ENCODE assay signal across 24 cellular contexts in the genomic region with DNA sequence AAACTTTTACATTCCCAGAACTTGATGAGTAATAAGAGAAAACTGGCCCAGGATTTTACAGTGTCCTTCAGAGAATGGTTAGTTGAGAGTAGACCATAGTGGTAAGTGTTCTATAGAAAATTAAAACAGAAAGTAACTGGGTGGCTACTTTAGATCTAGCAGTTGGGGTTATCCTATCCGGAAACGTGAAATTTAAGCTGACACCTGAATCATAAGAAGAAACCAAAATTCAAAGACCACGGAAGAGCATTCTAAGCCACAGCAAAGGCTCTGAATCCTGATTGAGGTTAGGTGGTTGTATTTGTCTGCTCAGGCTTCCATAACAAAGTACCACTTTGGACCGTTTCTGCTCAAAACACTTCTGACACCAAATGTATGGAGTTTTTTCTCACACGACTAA. TPM values are rescaled to one million over a fixed set of nuclear protein-coding genes. Genes with fewer than 3 reads are reported as not detected.
DNase-seq lines count a peak whose midpoint lies in the region; ATAC-seq, FAIRE-seq and TF ChIP-seq lines count a peak whose summit lies in the region.
"Had no signal": no experiment of that assay in that cellular context is flagged by ENCODE, and none has a peak within 500 bp of the region (broad histone marks: within the 10 kb centered on the region; RNA-seq: fewer than 3 reads in every experiment).

No MANE protein-coding gene starts in this region.

- H3K4me3 ChIP-seq in astrocyte (ENCODE audit: insufficient read depth, low read depth, low read length) (no peak overlapping the region), heart right ventricle (no peak overlapping the region)
- H3K4me3 ChIP-seq: ascending aorta, BLaER1, lung, right lobe of liver, tibial artery had no signal

- H3K4me1 ChIP-seq in astrocyte (ENCODE audit: insufficient read depth, low read length) (no peaks in the 10 kb centered on the region), heart right ventricle (peaks cover 0 to 11% (median 8%) of the 10 kb centered on the region in 9 donors)
- H3K4me1 ChIP-seq: ascending aorta, BLaER1, right lobe of liver, tibial artery had no signal

- no peak for FAIRE-seq in astrocyte (lab: Jason Lieb, UNC)
- FAIRE-seq: GM12891 had no signal

- peaks cover 4 to 19% of the 10 kb centered on the region in 2 donors for H3K36me3 Mint-ChIP-seq in activated T-cell treated with anti-CD3 and anti-CD28 coated beads, Interleukin-2, amount 50 U/mL, for 72 hours (ENCODE audit: insufficient read depth in 2 of 2)
- H3K36me3 Mint-ChIP-seq in T-helper 2 cell treated with Interferon-gamma antibody and Interleukin-4, amounts not matched to agents 5 μg/mL and 100 μg/mL, for 36 hours (ENCODE audit: low read depth): peaks cover 66% of the 10 kb centered on the region
- peaks cover 21% of the 10 kb centered on the region for H3K36me3 Mint-ChIP-seq in astrocyte (ENCODE audit: low read depth, unreplicated experiment)

- no peaks in the 10 kb centered on the region for H4K20me1 ChIP-seq in astrocyte (ENCODE audit: insufficient read depth, low read length)

- ATAC-seq in activated T-cell treated with anti-CD3 and anti-CD28 coated beads, Interleukin-2, amount 50 U/mL, for 72 hours (replicated peaks in 1 of 2): peak; percentile 72 to 79
- ATAC-seq in stimulated activated naive CD8-positive, alpha-beta T cell treated with anti-CD3 and anti-CD28 coated beads, Interleukin-15, Interleukin-2, amounts not matched to agents 100 U/mL and 50 U/mL, for 24 hours: peak; percentile 64
- ATAC-seq in heart right ventricle: no peak
- ATAC-seq in HG03460 (IDR thresholded peaks at IDR 0.05; ENCODE audit: unreplicated experiment): no peak
- ATAC-seq: HCT116 had no signal

- H3K9ac ChIP-seq in astrocyte (ENCODE audit: low read length): no peak overlapping the region
- H3K9ac ChIP-seq: BLaER1 had no signal

- H3K27ac ChIP-seq in astrocyte (ENCODE audit: low read depth, low read length): no peak overlapping the region
- no peak overlapping the region for H3K27ac ChIP-seq in heart right ventricle
- H3K27ac ChIP-seq: ascending aorta, BLaER1, right lobe of liver, tibial artery had no signal

- peak overlapping the region; percentile 72 for H3K27ac Mint-ChIP-seq in activated T-cell treated with anti-CD3 and anti-CD28 coated beads, Interleukin-2, amount 50 U/mL, for 72 hours
- peak overlapping the region; percentile 68 for H3K27ac Mint-ChIP-seq in T-helper 2 cell treated with Interferon-gamma antibody and Interleukin-4, amounts not matched to agents 5 μg/mL and 100 μg/mL, for 36 hours
- peak overlapping the region; percentile 51 for H3K27ac Mint-ChIP-seq in astrocyte (ENCODE audit: unreplicated experiment)

- no peaks in the 10 kb centered on the region for H3K27me3 Mint-ChIP-seq in activated T-cell treated with anti-CD3 and anti-CD28 coated beads, Interleukin-2, amount 50 U/mL, for 72 hours (ENCODE audit: low read depth)
- H3K27me3 Mint-ChIP-seq in T-helper 2 cell treated with Interferon-gamma antibody and Interleukin-4, amounts not matched to agents 5 μg/mL and 100 μg/mL, for 36 hours (ENCODE audit: low read depth): no peaks in the 10 kb centered on the region
- H3K27me3 Mint-ChIP-seq in astrocyte (ENCODE audit: low read depth, unreplicated experiment): no peaks in the 10 kb centered on the region

- H3K4me2 ChIP-seq in astrocyte (ENCODE audit: low read length): no peak overlapping the region
- H3K4me2 ChIP-seq: BLaER1 had no signal

- H3K27me3 ChIP-seq in astrocyte (ENCODE audit: insufficient read depth, low read length) (no peaks in the 10 kb centered on the region), heart right ventricle (no peaks in the 10 kb centered on the region)
- H3K27me3 ChIP-seq: ascending aorta, BLaER1, right lobe of liver, tibial artery had no signal

- DNase-seq in activated T-cell treated with anti-CD3 and anti-CD28 coated beads, Interleukin-2, amount 50 U/mL, for 72 hours: peak in 1 of 2 donors; percentile 3
- no peak for DNase-seq in activated T-cell treated with anti-CD3 and anti-CD28 coated beads for 4 hours
- DNase-seq in T-helper 2 cell treated with Interferon-gamma antibody and Interleukin-4, amounts not matched to agents 5 μg/mL and 100 μg/mL, for 36 hours (ENCODE audit: low spot score): no peak
- no peak for DNase-seq in astrocyte (ENCODE audit: low read depth)
- DNase-seq in stimulated activated naive CD8-positive, alpha-beta T cell treated with anti-CD3 and anti-CD28 coated beads, Interleukin-15, Interleukin-2, amounts not matched to agents 100 U/mL and 50 U/mL, for 24 hours: no peak
- DNase-seq in heart right ventricle: no peak
- DNase-seq in GM20000 (ENCODE audit: low spot score): no peak
- DNase-seq: ACHN; activated CD4-positive, CD25-positive, alpha-beta regulatory T cell; cerebellar nuclear complex; NCI-H1417; NCI-H2081 treated with DMSO at 0.1 percent for 48 hours; NCI-H774; right lobe of liver; stimulated activated CD4-positive, alpha-beta T cell treated with anti-CD3 and anti-CD28 coated beads, Interleukin-12 subunit alpha, Interleukin-12 subunit beta, amount 100 ng/mL, for 4 hours; stimulated activated CD4-positive, alpha-beta T cell treated with anti-CD3 and anti-CD28 coated beads, Interleukin-4, amount 100 ng/mL, for 24 hours; stimulated activated naive CD4-positive, alpha-beta T cell; tibial artery had no signal

- H2AFZ ChIP-seq in astrocyte (ENCODE audit: low read depth, low read length): no peak overlapping the region

- no peaks in the 10 kb centered on the region for H3K79me2 ChIP-seq in astrocyte (ENCODE audit: insufficient read depth, low read length)

- WGBS in heart right ventricle, 2 donors: 95 to 96% methylated on average over 5 of the region's 5 CpGs

- H3K9me3 Mint-ChIP-seq in activated T-cell treated with anti-CD3 and anti-CD28 coated beads, Interleukin-2, amount 50 U/mL, for 72 hours: no peaks in the 10 kb centered on the region
- no peaks in the 10 kb centered on the region for H3K9me3 Mint-ChIP-seq in T-helper 2 cell treated with Interferon-gamma antibody and Interleukin-4, amounts not matched to agents 5 μg/mL and 100 μg/mL, for 36 hours
- H3K9me3 Mint-ChIP-seq in astrocyte (ENCODE audit: unreplicated experiment): no peaks in the 10 kb centered on the region

- H3K4me3 Mint-ChIP-seq in activated T-cell treated with anti-CD3 and anti-CD28 coated beads, Interleukin-2, amount 50 U/mL, for 72 hours: peak overlapping the region in 1 of 2 donors; percentile 37
- peak overlapping the region; percentile 66 for H3K4me3 Mint-ChIP-seq in T-helper 2 cell treated with Interferon-gamma antibody and Interleukin-4, amounts not matched to agents 5 μg/mL and 100 μg/mL, for 36 hours
- H3K4me3 Mint-ChIP-seq in astrocyte (ENCODE audit: unreplicated experiment): no peak overlapping the region

- intact Hi-C loops in heart right ventricle (cut with DNase I): no loop called here

- H3K9me3 ChIP-seq in astrocyte (ENCODE audit: insufficient read depth, low read depth, low read length) (no peaks in the 10 kb centered on the region), heart right ventricle (no peaks in the 10 kb centered on the region)
- H3K9me3 ChIP-seq: ascending aorta, BLaER1, right lobe of liver, tibial artery had no signal

- TF ChIP-seq CTCF in astrocyte (IDR thresholded peaks at IDR 0.05; ENCODE audit: insufficient read depth, low read depth, low read length) (no peak), heart right ventricle (IDR thresholded peaks at IDR 0.05) (no peak), GM20000 (IDR thresholded peaks at IDR 0.05; ENCODE audit: extremely low read depth, missing control alignments) (no peak)

- H3K4me1 Mint-ChIP-seq in activated T-cell treated with anti-CD3 and anti-CD28 coated beads, Interleukin-2, amount 50 U/mL, for 72 hours (ENCODE audit: low read depth): peaks cover 26% of the 10 kb centered on the region
- peaks cover 13% of the 10 kb centered on the region for H3K4me1 Mint-ChIP-seq in T-helper 2 cell treated with Interferon-gamma antibody and Interleukin-4, amounts not matched to agents 5 μg/mL and 100 μg/mL, for 36 hours (ENCODE audit: low read depth)
- no peaks in the 10 kb centered on the region for H3K4me1 Mint-ChIP-seq in astrocyte (ENCODE audit: low read depth, unreplicated experiment)

- H3K36me3 ChIP-seq in astrocyte (ENCODE audit: insufficient read depth, low read length) (peaks cover 28% of the 10 kb centered on the region), heart right ventricle (peaks cover 0 to 92% (median 42%) of the 10 kb centered on the region in 9 donors)

RNA-seq across cellular contexts. Expression of a gene that starts 34.0 kb away (rescaled TPM):
- 10 to 100 TPM; 67.8 to 68.2 TPM for total RNA-seq in activated T-cell treated with anti-CD3 and anti-CD28 coated beads, Interleukin-2, amount 50 U/mL, for 72 hours
- total RNA-seq in astrocyte (56.7 and 74.6 TPM in 2 replicates), heart right ventricle (10 to 100 TPM; 25.1 to 33.8 (median 29.8) TPM)
- polyA plus RNA-seq in heart right ventricle: 10 to 100 TPM; 20.4 to 42.1 TPM

Comparison
In these comparisons a context has a peak if more than half of its experiments do, and no peak if none do; other contexts are left out.
1. ATAC-seq: peak in activated T-cell treated with anti-CD3 and anti-CD28 coated beads, Interleukin-2, amount 50 U/mL, for 72 hours (2 of 2) and stimulated activated naive CD8-positive, alpha-beta T cell treated with anti-CD3 and anti-CD28 coated beads, Interleukin-15, Interleukin-2, amounts not matched to agents 100 U/mL and 50 U/mL, for 24 hours (single experiment); none in heart right ventricle (0 of 8) and HG03460 (single experiment).
2. Peak in every context shown above with its lines, with median percentiles within 50 percentile points of each other: H3K27ac Mint-ChIP-seq.